8 cellular contexts compared by ENCODE assay signal in genomic region chr11:70270877-70271634, GRCh38. TPM values are rescaled to one million over a fixed set of nuclear protein-coding genes. Genes with fewer than 3 reads are reported as not detected.
DNase-seq lines count a peak whose midpoint lies in the region; ATAC-seq, FAIRE-seq and TF ChIP-seq lines count a peak whose summit lies in the region.

No MANE protein-coding gene starts in this region.

- H3K36me3 ChIP-seq in BLaER1 (peaks cover 41% of the 10 kb centered on the region), astrocyte (ENCODE audit: insufficient read depth, low read length) (peaks cover 11% of the 10 kb centered on the region), skeletal muscle tissue (ENCODE audit: control insufficient read depth in 3 of 3, insufficient read depth in 3 of 3, low read length in 3 of 3) (peaks cover 14 to 26% (median 21%) of the 10 kb centered on the region in 3 donors)

- TF ChIP-seq CTCF in astrocyte (IDR thresholded peaks at IDR 0.05; ENCODE audit: insufficient read depth, low read depth, low read length): no peak

- peak overlapping the region; percentile 99 for H3K4me3 ChIP-seq in BLaER1
- peak overlapping the region; percentile 74 for H3K4me3 ChIP-seq in astrocyte (ENCODE audit: insufficient read depth, low read depth, low read length)
- H3K4me3 ChIP-seq in iPS-11a (ENCODE audit: low read depth, low read length): peak overlapping the region; percentile 76
- H3K4me3 ChIP-seq in skeletal muscle tissue (ENCODE audit: low read length in 3 of 3): peak overlapping the region; percentile 79 to 90 (median 83)

- CTCF ChIA-PET in T-cell (lab: Charles Lee): no interaction called here

- peak overlapping the region; percentile 98 for H3K4me2 ChIP-seq in BLaER1
- H3K4me2 ChIP-seq in astrocyte (ENCODE audit: low read length): peak overlapping the region; percentile 96

- peaks cover 3 to 9% of the 10 kb centered on the region in 2 donors for H3K27me3 Mint-ChIP-seq in T-cell
- H3K27me3 Mint-ChIP-seq in astrocyte (ENCODE audit: low read depth, unreplicated experiment): no peaks in the 10 kb centered on the region

- peak overlapping the region; percentile 89 for H3K27ac ChIP-seq in BLaER1
- H3K27ac ChIP-seq in astrocyte (ENCODE audit: low read depth, low read length): peak overlapping the region; percentile 87
- peak overlapping the region; percentile 74 for H3K27ac ChIP-seq in skeletal muscle tissue (ENCODE audit: low read depth, low read length)

- H3K27ac Mint-ChIP-seq in T-cell (peak overlapping the region; percentile 60 to 71), astrocyte (ENCODE audit: unreplicated experiment) (peak overlapping the region; percentile 72)

- no peaks in the 10 kb centered on the region for H3K9me3 Mint-ChIP-seq in T-cell
- H3K9me3 Mint-ChIP-seq in astrocyte (ENCODE audit: unreplicated experiment): no peaks in the 10 kb centered on the region

- H3K36me3 Mint-ChIP-seq in T-cell (peaks cover 24% of the 10 kb centered on the region), astrocyte (ENCODE audit: low read depth, unreplicated experiment) (peaks cover 4% of the 10 kb centered on the region)

- POLR2A ChIA-PET in T-cell (lab: Charles Lee): interaction anchor here in 1 of 2 donors (0.6 kb wide), 1 partner anchor 1660 kb away, joined by 4 read pairs; no protein-coding TSS in a partner anchor

- peak overlapping the region; percentile 55 for H2AFZ ChIP-seq in astrocyte (ENCODE audit: low read depth, low read length)

- H3K4me1 Mint-ChIP-seq in T-cell (peaks cover 49 to 52% (median 49%) of the 10 kb centered on the region in 3 donors), astrocyte (ENCODE audit: low read depth, unreplicated experiment) (peaks cover 9% of the 10 kb centered on the region)

- H3K9me3 ChIP-seq in BLaER1 (no peaks in the 10 kb centered on the region), astrocyte (ENCODE audit: insufficient read depth, low read depth, low read length) (no peaks in the 10 kb centered on the region), skeletal muscle tissue (ENCODE audit: control insufficient read depth in 3 of 3, low read length in 3 of 3) (no peaks in the 10 kb centered on the region)

- H3K4me1 ChIP-seq in BLaER1: peaks cover 30% of the 10 kb centered on the region
- peaks cover 6% of the 10 kb centered on the region for H3K4me1 ChIP-seq in astrocyte (ENCODE audit: insufficient read depth, low read length)
- peaks cover 19 to 30% (median 22%) of the 10 kb centered on the region in 3 donors for H3K4me1 ChIP-seq in skeletal muscle tissue (ENCODE audit: control insufficient read depth in 3 of 3, insufficient read depth in 3 of 3, low read length in 3 of 3)

- H3K4me3 Mint-ChIP-seq in T-cell: peak overlapping the region; percentile 81 to 91 (median 88)
- peak overlapping the region; percentile 93 for H3K4me3 Mint-ChIP-seq in astrocyte (ENCODE audit: unreplicated experiment)

- no peaks in the 10 kb centered on the region for H3K27me3 ChIP-seq in BLaER1
- peaks cover 2% of the 10 kb centered on the region for H3K27me3 ChIP-seq in astrocyte (ENCODE audit: insufficient read depth, low read length)
- peaks cover 0 to 7% (median 3%) of the 10 kb centered on the region in 3 donors for H3K27me3 ChIP-seq in skeletal muscle tissue (ENCODE audit: control insufficient read depth in 3 of 3, insufficient read depth in 3 of 3, low read length in 3 of 3)

- DNase-seq in T-cell (peak in 31 of 34 experiments; percentile 8 to 63 (median 36)), astrocyte (ENCODE audit: low read depth) (peak; percentile 66), DMS153 treated with DMSO at 0.1 percent for 48 hours (lab: John Stamatoyannopoulos, UW; ENCODE audit: unreplicated experiment) (no peak)

- FAIRE-seq in astrocyte (lab: Jason Lieb, UNC): no peak

- peak overlapping the region; percentile 92 for H3K9ac ChIP-seq in BLaER1
- peak overlapping the region; percentile 94 for H3K9ac ChIP-seq in astrocyte (ENCODE audit: low read length)
- H3K9ac ChIP-seq in skeletal muscle tissue (ENCODE audit: low read depth in 1 of 3, low read length in 3 of 3): peak overlapping the region; percentile 85 to 94 (median 85)

- H4K20me1 ChIP-seq in BLaER1 (peaks cover 54% of the 10 kb centered on the region), astrocyte (ENCODE audit: insufficient read depth, low read length) (peaks cover 47% of the 10 kb centered on the region)

- peaks cover 54% of the 10 kb centered on the region for H3K79me2 ChIP-seq in astrocyte (ENCODE audit: insufficient read depth, low read length)

- ATAC-seq in GM19351 (IDR thresholded peaks at IDR 0.05; ENCODE audit: unreplicated experiment): peak; percentile 41
- peak; percentile 29 for ATAC-seq in HG03439 (IDR thresholded peaks at IDR 0.05; ENCODE audit: unreplicated experiment)
- ATAC-seq in T-cell (replicated peaks in 1 of 4): peak; percentile 58 to 63 (median 61)

RNA-seq across cellular contexts. Expression of gene PPFIA1, which starts 0.6 kb away (rescaled TPM):
- 10 to 100 TPM; 41.0 to 50.7 (median 49.6) TPM for total RNA-seq in T-cell
- total RNA-seq in astrocyte: 48.0 and 54.7 TPM in 2 replicates
- 25.6 TPM for total RNA-seq in skeletal muscle tissue
